Comparison of ENCODE assay signal across 19 cellular contexts in the genomic region with DNA sequence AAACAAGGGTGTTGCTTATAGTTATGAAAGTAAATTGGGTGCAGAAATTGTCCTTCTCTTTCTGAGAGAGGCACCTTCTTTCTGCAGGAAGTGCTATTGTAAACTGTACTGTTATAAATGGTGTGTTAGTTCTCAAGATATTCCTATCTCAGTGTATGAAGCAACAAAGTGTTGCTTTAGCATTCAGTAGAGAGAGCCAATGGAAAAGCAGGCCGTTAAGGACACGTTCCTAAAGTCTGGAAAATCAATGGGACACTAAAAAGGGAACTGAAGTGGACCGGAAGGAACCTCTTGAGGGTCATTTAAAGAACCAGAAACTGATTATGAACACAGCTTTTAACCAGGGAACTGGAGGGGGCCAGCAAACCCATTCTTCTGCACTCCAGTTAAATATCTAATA.
DNase-seq lines count a peak whose midpoint lies in the region; ATAC-seq, FAIRE-seq and TF ChIP-seq lines count a peak whose summit lies in the region.
"Had no signal": no experiment of that assay in that cellular context is flagged by ENCODE, and none has a peak within 500 bp of the region (broad histone marks: within the 10 kb centered on the region; RNA-seq: fewer than 3 reads in every experiment).

No MANE protein-coding gene starts in this region.

- no peak overlapping the region for H2BK5ac ChIP-seq in IMR-90 (ENCODE audit: low read depth, low read length, poor library complexity, severe bottlenecking)

- DNase-seq in A549 (ENCODE audit: low read depth in 1 of 2, low spot score in 1 of 2) (peak in 1 of 2 experiments; percentile 48), IMR-90 (no peak), mesothelial cell of epicardium (ENCODE audit: low spot score in 2 of 2, unreplicated experiment in 2 of 2) (no peak), posterior vena cava (ENCODE audit: low spot score) (no peak), D341Med (ENCODE audit: low spot score) (no peak), tibial artery (no peak)
- no peak for DNase-seq in central memory CD8-positive, alpha-beta T cell (ENCODE audit: low spot score in 2 of 2)
- DNase-seq: ACHN; C1 segment of cervical spinal cord; CD8-positive, alpha-beta memory T cell; GDM1; HCEC 1CT; KG1; NCI-H1105 treated with DMSO at 0.1 percent for 48 hours; NCI-H187 treated with DMSO at 0.1 percent for 48 hours; NCI-H748 treated with DMSO at 0.1 percent for 48 hours; SHP77 had no signal

- TF ChIP-seq RAD21 in A549 (conservative IDR thresholded peaks at IDR 0.05 in 1 of 2, IDR thresholded peaks at IDR 0.05 in 1 of 2) (no peak), IMR-90 (IDR thresholded peaks at IDR 0.05; ENCODE audit: low read length) (no peak)

- H2AK9ac ChIP-seq in IMR-90 (replicated peaks; ENCODE audit: low read depth, low read length, poor library complexity): no peak overlapping the region

- H3K9me1 ChIP-seq in IMR-90 (ENCODE audit: insufficient read depth, low read length): no peaks in the 10 kb centered on the region

- H3K4me2 ChIP-seq in A549 (peak overlapping the region; percentile 90), IMR-90 (ENCODE audit: low read depth, low read length) (no peak overlapping the region)
- H3K4me2 ChIP-seq: GM23338 had no signal

- no peak overlapping the region for H3K9ac ChIP-seq in IMR-90 (ENCODE audit: low read depth, low read length)

- no peak overlapping the region for H3K56ac ChIP-seq in IMR-90 (ENCODE audit: extremely low read depth, insufficient read depth, low read length)

- no peak overlapping the region for H3K23ac ChIP-seq in IMR-90 (ENCODE audit: low read depth, low read length)

- H3K9me3 Mint-ChIP-seq in central memory CD8-positive, alpha-beta T cell: no peaks in the 10 kb centered on the region
- H3K9me3 Mint-ChIP-seq in mesothelial cell of epicardium: no peaks in the 10 kb centered on the region
- H3K9me3 Mint-ChIP-seq: GM23338 had no signal

- peaks cover 12% of the 10 kb centered on the region for H3K27me3 Mint-ChIP-seq in central memory CD8-positive, alpha-beta T cell
- H3K27me3 Mint-ChIP-seq in mesothelial cell of epicardium (ENCODE audit: low read depth): no peaks in the 10 kb centered on the region

- H2AFZ ChIP-seq in IMR-90 (replicated peaks; ENCODE audit: low read length, poor library complexity): no peak overlapping the region
- H2AFZ ChIP-seq: GM23338 had no signal

- H3K4me3 ChIP-seq in A549 (peak overlapping the region; percentile 25; the same call in 2 of the 3 replicates), IMR-90 (ENCODE audit: insufficient read depth, low read depth, low read length) (no peak overlapping the region), tibial artery (no peak overlapping the region)
- H3K4me3 ChIP-seq: GM23338 had no signal

- H3K27ac Mint-ChIP-seq in central memory CD8-positive, alpha-beta T cell (ENCODE audit: low read depth): no peak overlapping the region
- H3K27ac Mint-ChIP-seq in mesothelial cell of epicardium: peak overlapping the region; percentile 22
- H3K27ac Mint-ChIP-seq: CD8-positive, alpha-beta memory T cell; GM23338 had no signal

- no peaks in the 10 kb centered on the region for H3K9me3 ChIP-seq in A549
- H3K9me3 ChIP-seq in IMR-90 (ENCODE audit: control insufficient read depth, insufficient read depth, low read length): no peaks in the 10 kb centered on the region
- no peaks in the 10 kb centered on the region for H3K9me3 ChIP-seq in tibial artery

- H4K20me1 ChIP-seq in IMR-90 (ENCODE audit: insufficient read depth, low read length): no peaks in the 10 kb centered on the region

- no peaks in the 10 kb centered on the region for H3K36me3 Mint-ChIP-seq in central memory CD8-positive, alpha-beta T cell (ENCODE audit: insufficient read depth)
- no peaks in the 10 kb centered on the region for H3K36me3 Mint-ChIP-seq in mesothelial cell of epicardium

- CTCF ChIA-PET in A549 (lab: Yijun Ruan, JAX) (no interaction called here), IMR-90 (lab: Yijun Ruan, JAX) (no interaction called here)

- H3K4ac ChIP-seq in IMR-90 (ENCODE audit: low read depth, low read length): no peak overlapping the region

- no peak for FAIRE-seq in A549 (lab: Jason Lieb, UNC)

- intact Hi-C loops in IMR-90 (cut with micrococcal nuclease) (loop anchor here (10.0 kb wide), 1 partner anchor 725 kb away; no protein-coding TSS in a partner anchor), posterior vena cava (cut with DNase I) (no loop called here), tibial artery (cut with DNase I; ENCODE audit: low total_unique reads) (loop anchor here (10.0 kb wide), 1 partner anchor 505 kb away; a partner anchor contains a TSS)

- no peak overlapping the region for H2AK5ac ChIP-seq in IMR-90 (ENCODE audit: low read depth, low read length)

- H3K18ac ChIP-seq in IMR-90 (ENCODE audit: low read depth, low read length): peak overlapping the region; percentile 13; the same call in 1 of the 2 replicates

- peak overlapping the region; percentile 48; the same call in 1 of the 2 replicates for H2BK120ac ChIP-seq in IMR-90 (ENCODE audit: low read depth, low read length)

- H3K27me3 ChIP-seq in IMR-90 (ENCODE audit: control insufficient read depth, insufficient read depth, low read length) (no peaks in the 10 kb centered on the region), tibial artery (no peaks in the 10 kb centered on the region)

- peak; percentile 18 to 51; a peak in 3 of 6 replicates for ATAC-seq in A549
- ATAC-seq in IMR-90 (ENCODE audit: low read depth): no peak
- peak; percentile 10 for ATAC-seq in central memory CD8-positive, alpha-beta T cell (replicated peaks; ENCODE audit: extremely low read depth, poor library complexity, severe bottlenecking)
- no peak for ATAC-seq in HG03469 (IDR thresholded peaks at IDR 0.05; ENCODE audit: unreplicated experiment)
- ATAC-seq: GM23338 had no signal

- no peaks in the 10 kb centered on the region for H3K36me3 ChIP-seq in IMR-90 (ENCODE audit: control insufficient read depth, insufficient read depth, low read length)
- H3K36me3 ChIP-seq in tibial artery: no peaks in the 10 kb centered on the region

- no peak overlapping the region for H4K91ac ChIP-seq in IMR-90 (ENCODE audit: insufficient read depth, low read depth, low read length)

- 14% methylated on average over 3 of the region's 3 CpGs for WGBS in A549 (ENCODE audit: missing lambda C conversion rate)
- no CpG with 5 or more reads among the region's 3 CpGs for WGBS in IMR-90 (ENCODE audit: extremely low coverage in 2 of 2, insufficient read length in 1 of 2), 2 experiments

- BruUV-seq in IMR-90 (replicated peaks; lab: Mats Ljungman, UMichigan): no TSS peak

- peak overlapping the region; percentile 75 to 85 for H3K27ac ChIP-seq in A549
- no peak overlapping the region for H3K27ac ChIP-seq in IMR-90 (ENCODE audit: insufficient read depth, low read length)
- H3K27ac ChIP-seq in tibial artery: peak overlapping the region in 1 of 2 donors; percentile 16

- H3K79me1 ChIP-seq in IMR-90 (ENCODE audit: low read depth in 1 of 2, low read length in 2 of 2): no peaks in the 10 kb centered on the region

- no peak overlapping the region for H3K4me3 Mint-ChIP-seq in central memory CD8-positive, alpha-beta T cell
- H3K4me3 Mint-ChIP-seq in mesothelial cell of epicardium: no peak overlapping the region
- H3K4me3 Mint-ChIP-seq: CD8-positive, alpha-beta memory T cell; GM23338 had no signal

- TF ChIP-seq CTCF in A549 (IDR thresholded peaks at IDR 0.05): no peak
- TF ChIP-seq CTCF in IMR-90 (conservative IDR thresholded peaks at IDR 0.05; ENCODE audit: low read depth, low read length): no peak
- no peak for TF ChIP-seq CTCF in mesothelial cell of epicardium (IDR thresholded peaks at IDR 0.05; ENCODE audit: unreplicated experiment)
- no peak for TF ChIP-seq CTCF in tibial artery (IDR thresholded peaks at IDR 0.05)

- TF ChIP-seq POLR2A in A549 (IDR thresholded peaks at IDR 0.05; ENCODE audit: low read length) (no peak), IMR-90 (IDR thresholded peaks at IDR 0.05; ENCODE audit: low read depth, low read length) (no peak)

- no peaks in the 10 kb centered on the region for H3K4me1 Mint-ChIP-seq in central memory CD8-positive, alpha-beta T cell
- peaks cover 34% of the 10 kb centered on the region for H3K4me1 Mint-ChIP-seq in mesothelial cell of epicardium
- H3K4me1 Mint-ChIP-seq: CD8-positive, alpha-beta memory T cell; GM23338 had no signal

- H3K14ac ChIP-seq in IMR-90 (replicated peaks; ENCODE audit: low read depth, low read length): no peak overlapping the region

- dilution Hi-C loops in IMR-90 (cut with HindIII; ENCODE audit: low sequenced_read_pairs, unreplicated experiment): no loop called here

- in situ Hi-C loops in IMR-90 (cut with MboI; ENCODE audit: low sequenced_read_pairs): no loop called here

- H4K8ac ChIP-seq in IMR-90 (ENCODE audit: low read depth in 2 of 2, low read length in 2 of 2): peak overlapping the region in 1 of 2 experiments; percentile 3; a peak in 1 of 4 replicates

- no peak overlapping the region for H2BK20ac ChIP-seq in IMR-90 (ENCODE audit: low read depth, low read length)

- TF ChIP-seq EP300 in A549 (IDR thresholded peaks at IDR 0.05): no peak

- no peak overlapping the region for H4K5ac ChIP-seq in IMR-90 (ENCODE audit: low read depth, low read length)

- H3K4me1 ChIP-seq in A549 (peaks cover 32% of the 10 kb centered on the region), IMR-90 (ENCODE audit: control insufficient read depth, insufficient read depth, low read length) (peaks cover 4% of the 10 kb centered on the region; the same call in 1 of the 2 replicates), tibial artery (peaks cover 0 to 28% (median 2%) of the 10 kb centered on the region in 4 donors)

- POLR2A ChIA-PET in A549 (lab: Yijun Ruan, JAX) (no interaction called here), IMR-90 (lab: Charles Lee; ENCODE audit: unreplicated experiment) (no interaction called here)

- H2BK15ac ChIP-seq in IMR-90 (ENCODE audit: low read depth, low read length): no peak overlapping the region

TF ChIP-seq in A549, 52 proteins besides CTCF, POLR2A, EP300 and RAD21:
- TF ChIP-seq, protein P1, sequence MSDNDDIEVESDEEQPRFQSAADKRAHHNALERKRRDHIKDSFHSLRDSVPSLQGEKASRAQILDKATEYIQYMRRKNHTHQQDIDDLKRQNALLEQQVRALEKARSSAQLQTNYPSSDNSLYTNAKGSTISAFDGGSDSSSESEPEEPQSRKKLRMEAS (IDR thresholded peaks at IDR 0.05): 0 out of 2 replicates have a peak, but pooled peaks have one; percentile 26
- TF ChIP-seq CEBPB (IDR thresholded peaks at IDR 0.05) (peak in 1 of 2 experiments; percentile 43; a peak in 1 of 4 replicates), HDAC2 (IDR thresholded peaks at IDR 0.05) (no peak)

TF ChIP-seq in IMR-90, 13 proteins besides CTCF, POLR2A, EP300 and RAD21 (continues in another document):
- TF ChIP-seq, protein P2, sequence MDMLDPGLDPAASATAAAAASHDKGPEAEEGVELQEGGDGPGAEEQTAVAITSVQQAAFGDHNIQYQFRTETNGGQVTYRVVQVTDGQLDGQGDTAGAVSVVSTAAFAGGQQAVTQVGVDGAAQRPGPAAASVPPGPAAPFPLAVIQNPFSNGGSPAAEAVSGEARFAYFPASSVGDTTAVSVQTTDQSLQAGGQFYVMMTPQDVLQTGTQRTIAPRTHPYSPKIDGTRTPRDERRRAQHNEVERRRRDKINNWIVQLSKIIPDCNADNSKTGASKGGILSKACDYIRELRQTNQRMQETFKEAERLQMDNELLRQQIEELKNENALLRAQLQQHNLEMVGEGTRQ (IDR thresholded peaks at IDR 0.05; ENCODE audit: low read depth, low read length): no peak
- TF ChIP-seq CHD1 (IDR thresholded peaks at IDR 0.05; ENCODE audit: low read depth, low read length): no peak
- TF ChIP-seq RCOR1 (IDR thresholded peaks at IDR 0.05; ENCODE audit: insufficient replicate concordance, low read length): no peak

Comparison
In these comparisons a context has a peak if more than half of its experiments do, and no peak if none do; other contexts are left out.
1. ATAC-seq: peak in A549 (2 of 2) and central memory CD8-positive, alpha-beta T cell (single experiment); none in IMR-90 (single experiment) and HG03469 (single experiment).
2. intact Hi-C loops: an anchor here in IMR-90 (10.0 kb wide) and tibial artery (10.0 kb wide); none called in posterior vena cava.